ENCODE assay signal across 8 cellular contexts in the genomic region with DNA sequence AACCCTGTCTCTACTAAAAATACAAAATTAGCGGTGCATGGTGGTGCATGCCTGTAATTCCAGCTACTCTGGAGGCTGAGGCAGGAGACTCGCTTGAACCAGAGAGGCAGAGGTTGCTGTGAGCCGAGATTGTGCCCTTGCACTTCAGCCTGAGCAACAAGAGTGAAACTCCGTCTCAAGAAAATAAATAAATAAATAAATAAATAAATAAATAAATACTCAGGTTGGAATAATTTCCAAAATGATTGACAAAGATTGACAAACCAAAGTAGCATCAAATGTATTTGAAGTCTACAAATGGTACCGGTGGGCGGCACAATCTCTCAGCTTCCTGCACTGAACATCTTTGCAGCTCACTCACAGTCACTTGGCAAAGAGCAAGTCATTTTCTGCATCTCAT.
"Had no signal": no experiment of that assay in that cellular context is flagged by ENCODE, and none has a peak within 500 bp of the region (broad histone marks: within the 10 kb centered on the region; RNA-seq: fewer than 3 reads in every experiment).

No MANE protein-coding gene starts in this region.

- H3K4me2 ChIP-seq: GM23338 had no signal

- H3K4me3 ChIP-seq: GM23248, GM23338, HAP-1 had no signal

- H3K4me1 ChIP-seq: HAP-1 had no signal

- H3K27ac ChIP-seq: GM23248 had no signal

- H3K9ac ChIP-seq: GM23248 had no signal

- H3K36me3 ChIP-seq: HAP-1 had no signal

- H3K9me3 ChIP-seq: HAP-1 had no signal

- DNase-seq: GM23248, GOT3, H7, H9, HCEC 1CT, HFFc6 had no signal

- H2AFZ ChIP-seq: GM23248, GM23338 had no signal
